ENCODE assay signal across 9 cellular contexts in the genomic region with DNA sequence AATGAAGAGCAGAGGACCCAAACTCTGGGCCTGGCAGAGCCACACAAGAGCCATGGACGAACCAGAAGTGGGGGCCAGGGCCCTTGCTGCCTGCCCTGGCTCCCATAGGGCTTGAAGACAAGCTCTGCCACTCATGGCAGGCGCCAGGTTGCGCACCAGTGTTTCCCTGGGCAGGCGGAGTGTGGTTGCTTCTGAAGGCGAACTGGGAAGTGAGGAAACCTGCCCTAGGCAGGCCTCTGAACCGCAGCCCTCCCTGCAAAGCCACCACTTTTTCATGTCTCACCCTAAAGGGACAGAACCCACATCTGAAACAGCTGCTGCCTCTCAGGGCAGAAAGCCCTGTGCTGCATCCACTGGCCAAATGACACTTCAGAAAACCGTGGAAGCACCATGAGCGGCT. TPM values are rescaled to one million over a fixed set of nuclear protein-coding genes. Genes with fewer than 3 reads are reported as not detected.
DNase-seq lines count a peak whose midpoint lies in the region; ATAC-seq and FAIRE-seq lines count a peak whose summit lies in the region.
"Had no signal": no experiment of that assay in that cellular context is flagged by ENCODE, and none has a peak within 500 bp of the region (broad histone marks: within the 10 kb centered on the region; RNA-seq: fewer than 3 reads in every experiment).

No MANE protein-coding gene starts in this region.

- H3K4me1 Mint-ChIP-seq in CD4-positive, CD25-positive, alpha-beta regulatory T cell, result peaks cover 0 to 65% (median 22%) of the 10 kb centered on the region in 4 donors
- peaks cover 28% of the 10 kb centered on the region for H3K4me1 Mint-ChIP-seq in activated T-helper 2 cell treated with anti-CD3 and anti-CD28 coated beads, Interferon-gamma antibody, Interleukin-2, Interleukin-4, amounts not matched to agents 10 μg/mL and 5 μg/mL and 100 μg/mL, durations not matched to agents 14 hours and 24 hours and 36 hours (ENCODE audit: low read depth)

- H3K9me3 ChIP-seq in CD4-positive, CD25-positive, alpha-beta regulatory T cell (ENCODE audit: control insufficient read depth in 2 of 2, low read length in 2 of 2), result no peaks in the 10 kb centered on the region
- H3K9me3 ChIP-seq in small intestine (ENCODE audit: control insufficient read depth, low read depth), result no peaks in the 10 kb centered on the region
- H3K9me3 ChIP-seq in effector memory CD4-positive, alpha-beta T cell (ENCODE audit: control insufficient read depth, low read length), result no peaks in the 10 kb centered on the region
- H3K9me3 ChIP-seq: SJCRH30 had no signal

- FAIRE-seq in GM19239 (lab: Jason Lieb, UNC), result peak; percentile 99
- no peak for FAIRE-seq in small intestine (lab: Jason Lieb, UNC)

- WGBS in small intestine, 3 donors, result 65 to 83% (median 73%) methylated on average over 8 of the region's 8 CpGs

- H3K4me1 ChIP-seq in CD4-positive, CD25-positive, alpha-beta regulatory T cell (ENCODE audit: control insufficient read depth, insufficient read depth, low read length, poor library complexity, severe bottlenecking), result peaks cover 40% of the 10 kb centered on the region
- H3K4me1 ChIP-seq in small intestine (ENCODE audit: control insufficient read depth in 2 of 2, insufficient read depth in 1 of 2, low read depth in 1 of 2, low read length in 1 of 2), result no peaks in the 10 kb centered on the region
- H3K4me1 ChIP-seq in effector memory CD4-positive, alpha-beta T cell (ENCODE audit: control insufficient read depth, insufficient read depth, low read length, poor library complexity, severe bottlenecking), result peaks cover 25% of the 10 kb centered on the region
- H3K4me1 ChIP-seq: SJCRH30 had no signal

- peak overlapping the region; percentile 34 for H3K4me3 ChIP-seq in CD4-positive, CD25-positive, alpha-beta regulatory T cell (ENCODE audit: low read depth, low read length)
- H3K4me3 ChIP-seq in small intestine (ENCODE audit: low read depth in 1 of 2, low read length in 2 of 2), result no peak overlapping the region
- H3K4me3 ChIP-seq in effector memory CD4-positive, alpha-beta T cell (ENCODE audit: insufficient read depth, low read depth, low read length, poor library complexity, severe bottlenecking), result no peak overlapping the region
- H3K4me3 ChIP-seq: SJCRH30 had no signal

- H3K36me3 Mint-ChIP-seq in CD4-positive, CD25-positive, alpha-beta regulatory T cell, result peaks cover 3% of the 10 kb centered on the region
- H3K36me3 Mint-ChIP-seq in activated T-helper 2 cell treated with anti-CD3 and anti-CD28 coated beads, Interferon-gamma antibody, Interleukin-2, Interleukin-4, amounts not matched to agents 10 μg/mL and 5 μg/mL and 100 μg/mL, durations not matched to agents 14 hours and 24 hours and 36 hours (ENCODE audit: low read depth), result no peaks in the 10 kb centered on the region

- H3K27ac ChIP-seq in CD4-positive, CD25-positive, alpha-beta regulatory T cell (ENCODE audit: insufficient read depth, low read length, poor library complexity, severe bottlenecking), result peak overlapping the region; percentile 65
- peak overlapping the region in 1 of 2 donors; percentile 39 for H3K27ac ChIP-seq in small intestine (ENCODE audit: low read depth in 1 of 2, low read length in 1 of 2)
- no peak overlapping the region for H3K27ac ChIP-seq in effector memory CD4-positive, alpha-beta T cell (ENCODE audit: insufficient read depth, low read length, poor library complexity, severe bottlenecking)
- H3K27ac ChIP-seq: SJCRH30 had no signal

- no peaks in the 10 kb centered on the region for H3K27me3 Mint-ChIP-seq in CD4-positive, CD25-positive, alpha-beta regulatory T cell
- H3K27me3 Mint-ChIP-seq in activated T-helper 2 cell treated with anti-CD3 and anti-CD28 coated beads, Interferon-gamma antibody, Interleukin-2, Interleukin-4, amounts not matched to agents 10 μg/mL and 5 μg/mL and 100 μg/mL, durations not matched to agents 14 hours and 24 hours and 36 hours (ENCODE audit: low read depth), result peaks cover 46% of the 10 kb centered on the region

- DNase-seq in CD4-positive, CD25-positive, alpha-beta regulatory T cell, result peak in 2 of 3 donors; percentile 19 to 54
- DNase-seq in GM19239 (ENCODE audit: insufficient read length, low spot score) (peak; percentile 87), OCI-M2 (lab: John Stamatoyannopoulos, UW; ENCODE audit: unreplicated experiment) (no peak), small intestine (no peak), foreskin melanocyte (no peak)
- peak; percentile 32 for DNase-seq in activated T-helper 2 cell treated with anti-CD3 and anti-CD28 coated beads, Interferon-gamma antibody, Interleukin-2, Interleukin-4, amounts not matched to agents 10 μg/mL and 5 μg/mL and 100 μg/mL, durations not matched to agents 14 hours and 24 hours and 36 hours (ENCODE audit: low spot score)
- no peak for DNase-seq in effector memory CD4-positive, alpha-beta T cell

- H3K36me3 ChIP-seq in CD4-positive, CD25-positive, alpha-beta regulatory T cell (ENCODE audit: control insufficient read depth, insufficient read depth, low read length), result no peaks in the 10 kb centered on the region
- peaks cover 0 to 27% of the 10 kb centered on the region in 2 donors for H3K36me3 ChIP-seq in small intestine (ENCODE audit: control insufficient read depth in 2 of 2, insufficient read depth in 2 of 2, low read length in 2 of 2)
- H3K36me3 ChIP-seq in effector memory CD4-positive, alpha-beta T cell (ENCODE audit: control insufficient read depth, insufficient read depth, low read length), result no peaks in the 10 kb centered on the region
- H3K36me3 ChIP-seq: SJCRH30 had no signal

- H3K4me3 Mint-ChIP-seq in CD4-positive, CD25-positive, alpha-beta regulatory T cell, result peak overlapping the region; percentile 80 to 92 (median 88)
- H3K4me3 Mint-ChIP-seq in activated T-helper 2 cell treated with anti-CD3 and anti-CD28 coated beads, Interferon-gamma antibody, Interleukin-2, Interleukin-4, amounts not matched to agents 10 μg/mL and 5 μg/mL and 100 μg/mL, durations not matched to agents 14 hours and 24 hours and 36 hours (ENCODE audit: low read depth), result no peak overlapping the region

- peak; percentile 13 to 14 for ATAC-seq in CD4-positive, CD25-positive, alpha-beta regulatory T cell (ENCODE audit: low read depth in 2 of 2)
- peak; percentile 51 for ATAC-seq in HG03460 (IDR thresholded peaks at IDR 0.05; ENCODE audit: unreplicated experiment)

- H3K27me3 ChIP-seq in CD4-positive, CD25-positive, alpha-beta regulatory T cell (ENCODE audit: control insufficient read depth, insufficient read depth, low read length), result no peaks in the 10 kb centered on the region
- no peaks in the 10 kb centered on the region for H3K27me3 ChIP-seq in small intestine (ENCODE audit: control insufficient read depth in 2 of 2, insufficient read depth in 2 of 2, low read length in 2 of 2)
- H3K27me3 ChIP-seq in effector memory CD4-positive, alpha-beta T cell (replicated peaks; ENCODE audit: control insufficient read depth, insufficient read depth, low read length, poor library complexity, severe bottlenecking), result no peaks in the 10 kb centered on the region
- H3K27me3 ChIP-seq: SJCRH30 had no signal

- peak overlapping the region in 2 of 3 donors; percentile 91 to 95 for H3K27ac Mint-ChIP-seq in CD4-positive, CD25-positive, alpha-beta regulatory T cell
- H3K27ac Mint-ChIP-seq in activated T-helper 2 cell treated with anti-CD3 and anti-CD28 coated beads, Interferon-gamma antibody, Interleukin-2, Interleukin-4, amounts not matched to agents 10 μg/mL and 5 μg/mL and 100 μg/mL, durations not matched to agents 14 hours and 24 hours and 36 hours, result no peak overlapping the region

- H3K9me3 Mint-ChIP-seq in CD4-positive, CD25-positive, alpha-beta regulatory T cell, result no peaks in the 10 kb centered on the region
- H3K9me3 Mint-ChIP-seq in activated T-helper 2 cell treated with anti-CD3 and anti-CD28 coated beads, Interferon-gamma antibody, Interleukin-2, Interleukin-4, amounts not matched to agents 10 μg/mL and 5 μg/mL and 100 μg/mL, durations not matched to agents 14 hours and 24 hours and 36 hours, result no peaks in the 10 kb centered on the region

- intact Hi-C loops in activated T-helper 2 cell treated with anti-CD3 and anti-CD28 coated beads, Interferon-gamma antibody, Interleukin-2, Interleukin-4, amounts not matched to agents 10 μg/mL and 5 μg/mL and 100 μg/mL, durations not matched to agents 14 hours and 24 hours and 36 hours (cut with micrococcal nuclease), result no loop called here

RNA-seq across cellular contexts. Expression of a gene that starts 58.9 kb away (rescaled TPM):
- total RNA-seq in CD4-positive, CD25-positive, alpha-beta regulatory T cell, result 53.8 TPM
- 10 to 100 TPM; 32.4 to 34.8 (median 34.1) TPM for polyA plus RNA-seq in CD4-positive, CD25-positive, alpha-beta regulatory T cell
- 80.5 and 90.7 TPM in 2 replicates for total RNA-seq in activated T-helper 2 cell treated with anti-CD3 and anti-CD28 coated beads, Interferon-gamma antibody, Interleukin-2, Interleukin-4, amounts not matched to agents 10 μg/mL and 5 μg/mL and 100 μg/mL, durations not matched to agents 14 hours and 24 hours and 36 hours
- polyA plus RNA-seq in small intestine, result 10 to 100 TPM; 13.6 to 26.7 (median 13.8) TPM

RNA-seq across cellular contexts. Expression of a gene that starts 59.0 kb away (rescaled TPM):
- total RNA-seq in CD4-positive, CD25-positive, alpha-beta regulatory T cell, result 38.4 TPM
- 10 to 100 TPM; 23.7 to 28.0 (median 26.8) TPM for polyA plus RNA-seq in CD4-positive, CD25-positive, alpha-beta regulatory T cell
- 24.7 and 26.7 TPM in 2 replicates for total RNA-seq in activated T-helper 2 cell treated with anti-CD3 and anti-CD28 coated beads, Interferon-gamma antibody, Interleukin-2, Interleukin-4, amounts not matched to agents 10 μg/mL and 5 μg/mL and 100 μg/mL, durations not matched to agents 14 hours and 24 hours and 36 hours
- polyA plus RNA-seq in small intestine, result 1 to 10 TPM; 3.8 to 6.6 (median 5.1) TPM

Comparison
In these comparisons a context has a peak if more than half of its experiments do, and no peak if none do; other contexts are left out.
1. DNase-seq: peak in CD4-positive, CD25-positive, alpha-beta regulatory T cell (2 of 3), GM19239 (single experiment) and activated T-helper 2 cell treated with anti-CD3 and anti-CD28 coated beads, Interferon-gamma antibody, Interleukin-2, Interleukin-4, amounts not matched to agents 10 μg/mL and 5 μg/mL and 100 μg/mL, durations not matched to agents 14 hours and 24 hours and 36 hours (single experiment); none in OCI-M2 (single experiment), small intestine (single experiment), effector memory CD4-positive, alpha-beta T cell (0 of 3) and foreskin melanocyte (single experiment).